12 cellular contexts compared by ENCODE assay signal in genomic region chr1:154837679-154838171, GRCh38. TPM values are rescaled to one million over a fixed set of nuclear protein-coding genes. Genes with fewer than 3 reads are reported as not detected.
DNase-seq lines count a peak whose midpoint lies in the region; ATAC-seq, FAIRE-seq and TF ChIP-seq lines count a peak whose summit lies in the region.
"Had no signal": no experiment of that assay in that cellular context is flagged by ENCODE, and none has a peak within 500 bp of the region (broad histone marks: within the 10 kb centered on the region; RNA-seq: fewer than 3 reads in every experiment).

No MANE protein-coding gene starts in this region.

- H3K79me2 ChIP-seq in GM12878 (ENCODE audit: control insufficient read depth, insufficient read depth, low read length) (peaks cover 30% of the 10 kb centered on the region), neural progenitor cell (ENCODE audit: low read depth) (no peaks in the 10 kb centered on the region), hepatocyte (no peaks in the 10 kb centered on the region)

- intact Hi-C loops in GM12878 (cut with micrococcal nuclease; ENCODE audit: unreplicated experiment) = no loop called here
- intact Hi-C loops in activated CD8-positive, alpha-beta T cell treated with anti-CD3 and anti-CD28 coated beads for 36 hours (cut with micrococcal nuclease) = no loop called here

- DNase-seq in NCI-H2081 (lab: John Stamatoyannopoulos, UW) (peak; percentile 16 to 64), NCI-H2081 treated with DMSO at 0.1 percent for 48 hours (lab: John Stamatoyannopoulos, UW) (no peak), GM12878 (ENCODE audit: low read depth, low spot score) (no peak), neural progenitor cell (ENCODE audit: low spot score) (no peak), hepatocyte (ENCODE audit: low spot score) (no peak)
- peak; percentile 17 for DNase-seq in stimulated activated naive B cell treated with anti-CD40 and anti-IgM and Interleukin-4, amounts not matched to agents 10 μg/mL and 1 μg/mL and 100 μg/mL, for 72 hours
- DNase-seq in activated CD8-positive, alpha-beta T cell treated with anti-CD3 and anti-CD28 coated beads for 36 hours = no peak
- DNase-seq: thyroid gland had no signal

- BruUV-seq in GM12878 (replicated peaks; lab: Mats Ljungman, UMichigan) = no TSS peak

- H3K27me3 ChIP-seq in GM12878 (replicated peaks in 1 of 2; ENCODE audit: control insufficient read depth in 2 of 2, insufficient read depth in 2 of 2, low read length in 1 of 2) (no peaks in the 10 kb centered on the region), neural progenitor cell (no peaks in the 10 kb centered on the region), hepatocyte (no peaks in the 10 kb centered on the region)
- H3K27me3 ChIP-seq: thyroid gland had no signal

- peaks cover 0 to 3% of the 10 kb centered on the region in 2 donors for H3K4me1 Mint-ChIP-seq in stimulated activated naive B cell treated with anti-CD40 and anti-IgM and Interleukin-4, amounts not matched to agents 10 μg/mL and 1 μg/mL and 100 μg/mL, for 72 hours
- no peaks in the 10 kb centered on the region for H3K4me1 Mint-ChIP-seq in activated CD8-positive, alpha-beta T cell treated with anti-CD3 and anti-CD28 coated beads for 36 hours (ENCODE audit: low read depth)
- peaks cover 30% of the 10 kb centered on the region for H3K4me1 Mint-ChIP-seq in neural progenitor cell

- H2AFZ ChIP-seq in GM12878 (ENCODE audit: control insufficient read depth, low read depth, low read length) (0 out of 2 replicates have a peak overlapping the region, but pooled peaks have one; percentile 1), neural progenitor cell (replicated peaks) (no peak overlapping the region), hepatocyte (no peak overlapping the region)

- H3K36me3 ChIP-seq in GM12878 (ENCODE audit: control insufficient read depth in 2 of 2, insufficient read depth in 2 of 2, low read length in 1 of 2) = peaks cover 2 to 11% of the 10 kb centered on the region in 2 experiments; a peak in 3 of 4 replicates
- no peaks in the 10 kb centered on the region for H3K36me3 ChIP-seq in neural progenitor cell
- no peaks in the 10 kb centered on the region for H3K36me3 ChIP-seq in hepatocyte (replicated peaks; ENCODE audit: insufficient read depth, low read depth)
- H3K36me3 ChIP-seq: thyroid gland had no signal

- no peaks in the 10 kb centered on the region for H3K9me3 Mint-ChIP-seq in stimulated activated naive B cell treated with anti-CD40 and anti-IgM and Interleukin-4, amounts not matched to agents 10 μg/mL and 1 μg/mL and 100 μg/mL, for 72 hours
- H3K9me3 Mint-ChIP-seq in activated CD8-positive, alpha-beta T cell treated with anti-CD3 and anti-CD28 coated beads for 36 hours = no peaks in the 10 kb centered on the region
- H3K9me3 Mint-ChIP-seq in neural progenitor cell = no peaks in the 10 kb centered on the region
- H3K9me3 Mint-ChIP-seq: activated T-helper 2 cell treated with anti-CD3 and anti-CD28 coated beads, Interferon-gamma antibody, Interleukin-2, Interleukin-4, amounts not matched to agents 10 μg/mL and 5 μg/mL and 100 μg/mL, durations not matched to agents 14 hours and 24 hours and 36 hours had no signal

- H3K9me3 ChIP-seq in GM12878 (replicated peaks; ENCODE audit: control insufficient read depth, insufficient read depth, low read length) (no peaks in the 10 kb centered on the region), neural progenitor cell (ENCODE audit: low read depth) (no peaks in the 10 kb centered on the region), hepatocyte (ENCODE audit: low read depth) (no peaks in the 10 kb centered on the region)
- H3K9me3 ChIP-seq: A549, thyroid gland had no signal

- TF ChIP-seq EP300 in GM12878 (IDR thresholded peaks at IDR 0.05; ENCODE audit: borderline replicate concordance in 1 of 2, control insufficient read depth in 1 of 2, low read depth in 2 of 2, low read length in 2 of 2) = peak in 1 of 2 experiments; percentile 73; a peak in 2 of 4 replicates

- no peak for TF ChIP-seq CTCF in GM12878 (IDR thresholded peaks at IDR 0.05 in 2 of 3, conservative IDR thresholded peaks at IDR 0.05 in 1 of 3; ENCODE audit: control insufficient read depth in 2 of 3, extremely low read depth in 1 of 3, insufficient read depth in 1 of 3, low read depth in 3 of 3, low read length in 3 of 3)
- TF ChIP-seq CTCF in activated CD8-positive, alpha-beta T cell treated with anti-CD3 and anti-CD28 coated beads for 36 hours (IDR thresholded peaks at IDR 0.05) = no peak
- no peak for TF ChIP-seq CTCF in neural progenitor cell (IDR thresholded peaks at IDR 0.05)
- TF ChIP-seq CTCF in hepatocyte (IDR thresholded peaks at IDR 0.05; ENCODE audit: poor library complexity) = no peak

- TF ChIP-seq RAD21 in GM12878 (IDR thresholded peaks at IDR 0.05; ENCODE audit: insufficient read depth, low read depth, low read length) = no peak

- TF ChIP-seq POLR2A in GM12878 (IDR thresholded peaks at IDR 0.05; ENCODE audit: low read depth, low read length) = peak; percentile 47; the same call in 1 of the 2 replicates

- no peaks in the 10 kb centered on the region for H3K36me3 Mint-ChIP-seq in stimulated activated naive B cell treated with anti-CD40 and anti-IgM and Interleukin-4, amounts not matched to agents 10 μg/mL and 1 μg/mL and 100 μg/mL, for 72 hours
- no peaks in the 10 kb centered on the region for H3K36me3 Mint-ChIP-seq in activated CD8-positive, alpha-beta T cell treated with anti-CD3 and anti-CD28 coated beads for 36 hours (ENCODE audit: low read depth)
- no peaks in the 10 kb centered on the region for H3K36me3 Mint-ChIP-seq in neural progenitor cell

- peak; percentile 79 for FAIRE-seq in GM12878 (lab: Jason Lieb, UNC)
- FAIRE-seq: A549 had no signal

- H3K4me2 ChIP-seq in GM12878 (ENCODE audit: control insufficient read depth, insufficient read depth) (peak overlapping the region; percentile 43; the same call in 1 of the 2 replicates), neural progenitor cell (no peak overlapping the region), hepatocyte (no peak overlapping the region)
- H3K4me2 ChIP-seq: A549 had no signal

- H3K27ac ChIP-seq in GM12878 (ENCODE audit: control insufficient read depth, insufficient read depth) = no peak overlapping the region
- no peak overlapping the region for H3K27ac ChIP-seq in neural progenitor cell
- no peak overlapping the region for H3K27ac ChIP-seq in hepatocyte
- H3K27ac ChIP-seq: A549 had no signal

- POLR2A ChIA-PET in GM12878 (lab: Charles Lee) = interaction anchor here (0.5 to 2.8 kb wide), 9 partner anchors 12 to 147 kb away, joined by 3 to 12 read pairs (median 4); no protein-coding TSS in a partner anchor
- POLR2A ChIA-PET in activated CD8-positive, alpha-beta T cell treated with anti-CD3 and anti-CD28 coated beads for 36 hours (lab: Charles Lee) = interaction anchor here (0.9 to 1.1 kb wide), 3 partner anchors 10 to 12 kb away, joined by 3 to 4 read pairs (median 4); no protein-coding TSS in a partner anchor

- peaks cover 33% of the 10 kb centered on the region for H3K4me1 ChIP-seq in GM12878 (ENCODE audit: control insufficient read depth, insufficient read depth, low read length)
- peaks cover 23% of the 10 kb centered on the region for H3K4me1 ChIP-seq in neural progenitor cell
- no peaks in the 10 kb centered on the region for H3K4me1 ChIP-seq in hepatocyte (ENCODE audit: insufficient read depth)
- H3K4me1 ChIP-seq: A549 had no signal

- 49% methylated on average over 13 of the region's 13 CpGs for WGBS in GM12878 (ENCODE audit: insufficient coverage, insufficient replicate concordance, low lambda C conversion rate, missing lambda C conversion rate)
- 71% methylated on average over 13 of the region's 13 CpGs for WGBS in hepatocyte (ENCODE audit: low lambda C conversion rate, missing lambda C conversion rate)

- H3K27ac Mint-ChIP-seq in stimulated activated naive B cell treated with anti-CD40 and anti-IgM and Interleukin-4, amounts not matched to agents 10 μg/mL and 1 μg/mL and 100 μg/mL, for 72 hours = no peak overlapping the region
- no peak overlapping the region for H3K27ac Mint-ChIP-seq in activated CD8-positive, alpha-beta T cell treated with anti-CD3 and anti-CD28 coated beads for 36 hours
- no peak overlapping the region for H3K27ac Mint-ChIP-seq in neural progenitor cell
- H3K27ac Mint-ChIP-seq: activated T-helper 2 cell treated with anti-CD3 and anti-CD28 coated beads, Interferon-gamma antibody, Interleukin-2, Interleukin-4, amounts not matched to agents 10 μg/mL and 5 μg/mL and 100 μg/mL, durations not matched to agents 14 hours and 24 hours and 36 hours had no signal

- ATAC-seq in HG03159 (IDR thresholded peaks at IDR 0.05; ENCODE audit: unreplicated experiment) (peak; percentile 66), GM12878 (peak; percentile 84)
- ATAC-seq in stimulated activated naive B cell treated with anti-CD40 and anti-IgM and Interleukin-4, amounts not matched to agents 10 μg/mL and 1 μg/mL and 100 μg/mL, for 72 hours (replicated peaks) = peak; percentile 74 to 75
- no peak for ATAC-seq in activated CD8-positive, alpha-beta T cell treated with anti-CD3 and anti-CD28 coated beads for 36 hours
- ATAC-seq: A549, Panc1 had no signal

- H3K9me2 ChIP-seq in hepatocyte (replicated peaks; ENCODE audit: insufficient read depth) = no peaks in the 10 kb centered on the region

- peaks cover 3% of the 10 kb centered on the region for H4K20me1 ChIP-seq in GM12878 (ENCODE audit: control insufficient read depth, insufficient read depth)
- no peaks in the 10 kb centered on the region for H4K20me1 ChIP-seq in neural progenitor cell (ENCODE audit: low read depth)
- H4K20me1 ChIP-seq in hepatocyte (ENCODE audit: insufficient read depth, poor library complexity, severe bottlenecking) = no peaks in the 10 kb centered on the region

- no peak overlapping the region for H3K9ac ChIP-seq in GM12878 (ENCODE audit: control insufficient read depth, insufficient read depth, low read length)
- H3K9ac ChIP-seq in neural progenitor cell = no peak overlapping the region

- CTCF ChIA-PET in GM12878 (lab: Yijun Ruan, JAX) = interaction anchor here (1.0 to 3.0 kb wide), 10 partner anchors 11 to 106 kb away, joined by 3 to 13 read pairs (median 6); partner anchors contain the start of gene KCNN3
- CTCF ChIA-PET in activated CD8-positive, alpha-beta T cell treated with anti-CD3 and anti-CD28 coated beads for 36 hours (lab: Charles Lee) = interaction anchor here (0.7 to 1.3 kb wide), 3 partner anchors 18 to 41 kb away, joined by 3 to 5 read pairs (median 4); no protein-coding TSS in a partner anchor

- peaks cover 11 to 21% of the 10 kb centered on the region in 2 donors for H3K27me3 Mint-ChIP-seq in stimulated activated naive B cell treated with anti-CD40 and anti-IgM and Interleukin-4, amounts not matched to agents 10 μg/mL and 1 μg/mL and 100 μg/mL, for 72 hours
- no peaks in the 10 kb centered on the region for H3K27me3 Mint-ChIP-seq in activated CD8-positive, alpha-beta T cell treated with anti-CD3 and anti-CD28 coated beads for 36 hours
- H3K27me3 Mint-ChIP-seq in neural progenitor cell (ENCODE audit: insufficient read depth, low read depth) = peaks cover 4% of the 10 kb centered on the region

- RAD21 ChIA-PET in GM12878 (lab: Charles Lee; ENCODE audit: unreplicated experiment) = interaction anchor here (0.9 to 2.5 kb wide), 15 partner anchors 11 to 278 kb away, joined by 3 to 21 read pairs (median 5); partner anchors contain the start of gene KCNN3

- H3F3A ChIP-seq in neural progenitor cell (ENCODE audit: low read depth) = peaks cover 16% of the 10 kb centered on the region

- no peak overlapping the region for H3K4me3 Mint-ChIP-seq in stimulated activated naive B cell treated with anti-CD40 and anti-IgM and Interleukin-4, amounts not matched to agents 10 μg/mL and 1 μg/mL and 100 μg/mL, for 72 hours
- H3K4me3 Mint-ChIP-seq in activated CD8-positive, alpha-beta T cell treated with anti-CD3 and anti-CD28 coated beads for 36 hours = no peak overlapping the region
- no peak overlapping the region for H3K4me3 Mint-ChIP-seq in neural progenitor cell

- SMC1A ChIA-PET in GM12878 (lab: Charles Lee; ENCODE audit: uncharacterized antibody, unreplicated experiment) = interaction anchor here (0.7 to 3.2 kb wide), 17 partner anchors 11 to 72 kb away, joined by 3 to 24 read pairs (median 5); partner anchors contain the start of gene KCNN3

- in situ Hi-C loops in GM12878 (cut with MboI) = no loop called here

- H3K4me3 ChIP-seq in GM12878 = no peak overlapping the region
- H3K4me3 ChIP-seq in neural progenitor cell = no peak overlapping the region
- no peak overlapping the region for H3K4me3 ChIP-seq in hepatocyte
- H3K4me3 ChIP-seq: A549, thyroid gland had no signal

RNA-seq across cellular contexts. Expression of gene KCNN3, which starts 32.4 kb away (rescaled TPM):
- total RNA-seq in GM12878 (2013; cell fraction: nucleolus; rRNA removed) = 53.8 and 54.8 TPM in 2 replicates
- total RNA-seq in GM12878 (2014; rRNA removed) (13.2 and 15.8 TPM in 2 replicates), GM12878 (2014; rRNA removed; fragmentation: Illumina TruSeq; extraction: Trizol) (9.9 and 11.8 TPM in 2 replicates), GM12878 (2021) (15.3 and 17.3 TPM in 2 replicates), neural progenitor cell (ENCODE audit: low replicate concordance) (4.3 and 4.7 TPM in 2 replicates), hepatocyte (0.36 and 0.67 TPM in 2 replicates)
- polyA plus RNA-seq in GM12878 (2011; ENCODE audit: low read depth) = 9.5 TPM
- polyA plus RNA-seq in GM12878 (2011; rRNA removed) (13.5 and 17.4 TPM in 2 replicates), GM12878 (2014; fragmentation: Illumina TruSeq; extraction: Trizol) (10.9 and 14.1 TPM in 2 replicates), GM12878 (2014; fragmentation: Nextera tagmentation; extraction: Ambion mirVana) (1 to 10 TPM; 3.5 to 6.4 TPM), GM12878 (2014; rRNA removed) (13.6 and 13.8 TPM in 2 replicates), GM12878 (2016; fragmentation: Nextera tagmentation; extraction: Ambion mirVana) (10 to 100 TPM; 25.8 to 26.4 TPM), hepatocyte (0.56 and 1.3 TPM in 2 replicates)
- 24.6 and 29.9 TPM in 2 replicates for polyA plus RNA-seq in GM12878 (2011; cell fraction: cytosol; rRNA removed)
- 21.5 and 27.0 TPM in 2 replicates for polyA plus RNA-seq in GM12878 (2011; cell fraction: nucleus; rRNA removed)
- 13.6 and 19.7 TPM in 2 replicates for polyA plus RNA-seq in GM12878 (2012)
- polyA minus RNA-seq in GM12878 (2011; rRNA and poly(A)+ RNA removed) = 59.0 and 61.8 TPM in 2 replicates
- polyA minus RNA-seq in GM12878 (2011; cell fraction: cytosol; rRNA and poly(A)+ RNA removed) = 11.6 and 12.3 TPM in 2 replicates
- polyA minus RNA-seq in GM12878 (2011; cell fraction: nucleus; rRNA and poly(A)+ RNA removed) = 16.3 and 26.8 TPM in 2 replicates
- under 1 TPM in 1 of 2 experiments, not detected in 1; 0.11 TPM for total RNA-seq in activated CD8-positive, alpha-beta T cell treated with anti-CD3 and anti-CD28 coated beads for 36 hours

Comparison
In these comparisons a context has a peak if more than half of its experiments do, and no peak if none do; other contexts are left out.
1. DNase-seq: peak in NCI-H2081 (2 of 2) and stimulated activated naive B cell treated with anti-CD40 and anti-IgM and Interleukin-4, amounts not matched to agents 10 μg/mL and 1 μg/mL and 100 μg/mL, for 72 hours (single experiment); none in NCI-H2081 treated with DMSO at 0.1 percent for 48 hours (single experiment), GM12878 (single experiment), activated CD8-positive, alpha-beta T cell treated with anti-CD3 and anti-CD28 coated beads for 36 hours (single experiment), neural progenitor cell (single experiment) and hepatocyte (single experiment).